10 cellular contexts compared by ENCODE assay signal in genomic region chr15:78714890-78715289, GRCh38.
DNase-seq lines count a peak whose midpoint lies in the region; ATAC-seq and TF ChIP-seq lines count a peak whose summit lies in the region.
"Had no signal": no experiment of that assay in that cellular context is flagged by ENCODE, and none has a peak within 500 bp of the region (broad histone marks: within the 10 kb centered on the region; RNA-seq: fewer than 3 reads in every experiment).

No MANE protein-coding gene starts in this region.

- DNase-seq in A673 (ENCODE audit: low spot score) (peak; percentile 23), EH (ENCODE audit: low read depth) (peak; percentile 18), NCI-H1694 (lab: John Stamatoyannopoulos, UW) (peak; percentile 41), mammary epithelial cell (peak; percentile 48), iPS-NIHi11 (ENCODE audit: low spot score) (no peak)
- DNase-seq: SJCRH30 had no signal

- BruUV-seq in A673 (replicated peaks; lab: Mats Ljungman, UMichigan) (no TSS peak), mammary epithelial cell (replicated peaks; lab: Mats Ljungman, UMichigan) (no TSS peak)

- no peak overlapping the region for H2AFZ ChIP-seq in mammary epithelial cell (ENCODE audit: low read depth, low read length)

- no peaks in the 10 kb centered on the region for H4K20me1 ChIP-seq in mammary epithelial cell (ENCODE audit: insufficient read depth, low read length)

- H3K27ac ChIP-seq in A673 (ENCODE audit: low read depth, low read length, poor library complexity, severe bottlenecking) (no peak overlapping the region), mammary epithelial cell (ENCODE audit: insufficient read depth, low read depth, low read length) (peak overlapping the region; percentile 67)
- H3K27ac ChIP-seq: SJCRH30, tibial nerve had no signal

- H3K36me3 ChIP-seq in A673 (ENCODE audit: insufficient read depth, low read length, poor library complexity, severe bottlenecking) (no peaks in the 10 kb centered on the region), mammary epithelial cell (ENCODE audit: insufficient read depth, low read length) (no peaks in the 10 kb centered on the region)
- H3K36me3 ChIP-seq: SJCRH30, tibial nerve had no signal

- CTCF ChIA-PET in A673 (lab: Charles Lee), result no interaction called here
- CTCF ChIA-PET in mammary epithelial cell (lab: Charles Lee; ENCODE audit: low non-redundant PET), result no interaction called here

- no peaks in the 10 kb centered on the region for H3K79me2 ChIP-seq in mammary epithelial cell (ENCODE audit: insufficient read depth, low read length)

- H3K27me3 ChIP-seq in A673 (replicated peaks; ENCODE audit: insufficient read depth, low read depth, low read length, poor library complexity) (peaks cover 44% of the 10 kb centered on the region), mammary epithelial cell (ENCODE audit: insufficient read depth, low read length) (no peaks in the 10 kb centered on the region)
- H3K27me3 ChIP-seq: SJCRH30 had no signal

- WGBS in mammary epithelial cell (ENCODE audit: low coverage, missing lambda C conversion rate), result 20% methylated on average over 3 of the region's 3 CpGs

- POLR2A ChIA-PET in A673 (lab: Charles Lee; ENCODE audit: low non-redundant PET), result no interaction called here

- H3K9me3 ChIP-seq in A673 (ENCODE audit: low read depth, low read length, poor library complexity, severe bottlenecking) (no peaks in the 10 kb centered on the region), mammary epithelial cell (replicated peaks; ENCODE audit: insufficient read depth, low read length) (peaks cover 8% of the 10 kb centered on the region)
- H3K9me3 ChIP-seq: SJCRH30 had no signal

- no peak overlapping the region for H3K4me3 ChIP-seq in A673 (ENCODE audit: low read depth, low read length, poor library complexity, severe bottlenecking)
- no peak overlapping the region for H3K4me3 ChIP-seq in mammary epithelial cell (replicated peaks in 1 of 3; ENCODE audit: insufficient read depth in 1 of 3, low read depth in 2 of 3, low read length in 3 of 3)
- H3K4me3 ChIP-seq: SJCRH30, tibial nerve had no signal

- intact Hi-C loops in A673 (cut with micrococcal nuclease; ENCODE audit: unreplicated experiment) (no loop called here), mammary epithelial cell (cut with micrococcal nuclease) (loop anchor here (5.0 kb wide), 1 partner anchor 37 kb away; no protein-coding TSS in a partner anchor)

- TF ChIP-seq CTCF in A673 (conservative IDR thresholded peaks at IDR 0.05; ENCODE audit: low read depth, low read length) (no peak), mammary epithelial cell (conservative IDR thresholded peaks at IDR 0.05 in 1 of 2, IDR thresholded peaks at IDR 0.05 in 1 of 2; ENCODE audit: extremely low read depth in 1 of 2, insufficient read depth in 1 of 2, low read depth in 1 of 2, low read length in 2 of 2) (no peak)

- dilution Hi-C loops in mammary epithelial cell (cut with HindIII; ENCODE audit: low sequenced_read_pairs), result no loop called here

- no peak overlapping the region for H3K4me2 ChIP-seq in mammary epithelial cell (ENCODE audit: insufficient read depth, low read depth, low read length)

- in situ Hi-C loops in mammary epithelial cell (cut with MboI; ENCODE audit: low sequenced_read_pairs in 2 of 2), result loop anchor here in 1 of 2 donors (25.0 kb wide), 1 partner anchor 403 kb away; no protein-coding TSS in a partner anchor

- no peak for ATAC-seq in activated CD4-positive, CD25-positive, alpha-beta regulatory T cell treated with anti-CD3 and anti-CD28 coated beads, Interleukin-2, amount 50 U/mL, for 24 hours
- ATAC-seq in GM18519 (IDR thresholded peaks at IDR 0.05; ENCODE audit: low FRiP score, unreplicated experiment) (no peak), GM19328 (IDR thresholded peaks at IDR 0.05; ENCODE audit: unreplicated experiment) (no peak)

- H3K4me1 ChIP-seq in A673 (ENCODE audit: insufficient read depth, low read length, poor library complexity, severe bottlenecking) (no peaks in the 10 kb centered on the region), mammary epithelial cell (ENCODE audit: insufficient read depth, low read length) (peaks cover 12% of the 10 kb centered on the region)
- H3K4me1 ChIP-seq: SJCRH30, tibial nerve had no signal

- H3K9ac ChIP-seq in mammary epithelial cell (ENCODE audit: insufficient read depth, low read length), result no peak overlapping the region
